In the genomic region with DNA sequence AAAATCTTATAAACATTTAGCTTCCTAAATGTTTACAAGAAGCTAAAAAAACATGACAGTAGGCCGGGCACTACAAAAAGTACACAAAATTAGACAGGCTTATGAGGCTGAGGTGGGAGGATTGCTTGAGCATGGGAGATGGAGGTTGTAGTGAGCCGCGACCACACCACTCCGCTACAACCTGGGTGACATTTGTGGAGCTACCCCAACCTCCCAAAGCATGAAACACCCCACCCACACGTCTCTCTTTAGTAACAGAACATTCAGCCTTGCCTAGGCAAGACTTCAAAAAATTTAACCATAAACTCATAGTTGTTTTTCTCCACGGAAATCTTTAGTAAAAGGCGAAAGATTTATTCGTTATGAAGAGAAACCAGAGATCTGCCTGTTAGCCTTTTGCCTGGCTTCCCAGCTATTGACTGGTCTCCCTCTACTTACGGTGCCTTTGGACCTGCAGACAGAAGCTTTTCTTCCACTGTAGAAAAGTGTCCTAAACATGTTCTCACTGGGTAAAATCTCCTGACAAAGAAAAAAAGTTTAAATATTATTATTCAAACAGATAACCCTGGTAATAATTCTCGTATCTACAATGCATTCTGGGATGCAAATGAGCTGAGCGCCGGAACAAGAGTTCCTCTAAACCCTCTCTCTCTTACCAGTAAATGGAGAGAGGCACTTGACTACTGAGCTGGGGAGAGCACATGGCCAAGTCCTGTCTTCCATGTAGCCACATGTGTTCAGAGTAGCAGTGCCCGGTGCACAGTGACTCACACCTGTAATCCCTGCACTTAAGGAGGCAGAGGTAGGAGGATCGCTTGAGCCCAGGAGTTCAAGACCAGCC, we compare ENCODE assay signal across 8 cellular contexts. TPM values are rescaled to one million over a fixed set of nuclear protein-coding genes. Genes with fewer than 3 reads are reported as not detected.
A peak's percentile ranks its signal among the peaks of the same experiment; 100 is the strongest.
DNase-seq lines count a peak whose midpoint lies in the region; ATAC-seq and TF ChIP-seq lines count a peak whose summit lies in the region.

No MANE protein-coding gene starts in this region.

- no peaks in the 10 kb centered on the region for H3K9me3 Mint-ChIP-seq in T-helper 1 cell treated with Interleukin-12 subunit alpha and Interleukin-12 subunit beta and Interleukin-4 antibody, amounts not matched to agents 30 μg/mL and 1 μg/mL, for 36 hours

- H3K27ac ChIP-seq in body of pancreas = peak overlapping the region in 2 of 4 donors; percentile 42 to 62

- H3K27me3 ChIP-seq in body of pancreas = no peaks in the 10 kb centered on the region

- intact Hi-C loops in body of pancreas (cut with DNase I) = no loop called here

- H3K4me1 Mint-ChIP-seq in T-helper 1 cell treated with Interleukin-12 subunit alpha and Interleukin-12 subunit beta and Interleukin-4 antibody, amounts not matched to agents 30 μg/mL and 1 μg/mL, for 36 hours (ENCODE audit: low read depth) = peaks cover 58% of the 10 kb centered on the region

- H3K36me3 Mint-ChIP-seq in T-helper 1 cell treated with Interleukin-12 subunit alpha and Interleukin-12 subunit beta and Interleukin-4 antibody, amounts not matched to agents 30 μg/mL and 1 μg/mL, for 36 hours (ENCODE audit: low read depth) = peaks cover 1% of the 10 kb centered on the region

- H3K9me3 ChIP-seq in body of pancreas = no peaks in the 10 kb centered on the region

- H3K4me3 ChIP-seq in body of pancreas = no peak overlapping the region

- 22 to 48% methylated on average over 14 of the region's 14 CpGs for WGBS in body of pancreas, 2 donors

- H3K4me1 ChIP-seq in body of pancreas = peaks cover 5% of the 10 kb centered on the region

- peak; percentile 76 for DNase-seq in NCI-H2171 treated with DMSO at 0.1 percent for 48 hours (lab: John Stamatoyannopoulos, UW)
- DNase-seq in NCI-H2171 (lab: John Stamatoyannopoulos, UW) = no peak
- peak; percentile 36 for DNase-seq in NCI-H1092 (lab: John Stamatoyannopoulos, UW)
- DNase-seq in body of pancreas = peak; percentile 54 to 73 (median 68)
- DNase-seq in left kidney (ENCODE audit: low read depth, low spot score) = peak; percentile 91
- peak; percentile 69 to 85 (median 78) for DNase-seq in stimulated activated CD4-positive, alpha-beta T cell treated with anti-CD3 and anti-CD28 coated beads, TNF-alpha, amount 100 ng/mL, for 48 hours (ENCODE audit: low read depth in 3 of 3)

- peak; percentile 74 to 99 (median 98) for TF ChIP-seq POLR2A in body of pancreas (IDR thresholded peaks at IDR 0.05)

- H3K27ac Mint-ChIP-seq in T-helper 1 cell treated with Interleukin-12 subunit alpha and Interleukin-12 subunit beta and Interleukin-4 antibody, amounts not matched to agents 30 μg/mL and 1 μg/mL, for 36 hours = peak overlapping the region; percentile 93

- peak overlapping the region; percentile 56 for H3K4me3 Mint-ChIP-seq in T-helper 1 cell treated with Interleukin-12 subunit alpha and Interleukin-12 subunit beta and Interleukin-4 antibody, amounts not matched to agents 30 μg/mL and 1 μg/mL, for 36 hours

- no peaks in the 10 kb centered on the region for H3K36me3 ChIP-seq in body of pancreas (replicated peaks in 1 of 2; ENCODE audit: insufficient read depth in 1 of 2, low read depth in 2 of 2)

- TF ChIP-seq CTCF in body of pancreas (IDR thresholded peaks at IDR 0.05) = no peak

- no peaks in the 10 kb centered on the region for H3K27me3 Mint-ChIP-seq in T-helper 1 cell treated with Interleukin-12 subunit alpha and Interleukin-12 subunit beta and Interleukin-4 antibody, amounts not matched to agents 30 μg/mL and 1 μg/mL, for 36 hours (ENCODE audit: low read depth)

- ATAC-seq in HG02678 (IDR thresholded peaks at IDR 0.05; ENCODE audit: unreplicated experiment) = peak; percentile 76
- ATAC-seq in body of pancreas = peak; percentile 86

RNA-seq across cellular contexts. Expression of a gene that starts 9.2 kb away (rescaled TPM):
- total RNA-seq in body of pancreas = not detected

RNA-seq across cellular contexts. Expression of a gene that starts 17.9 kb away (rescaled TPM):
- not detected for total RNA-seq in body of pancreas

RNA-seq across cellular contexts. Expression of a gene that starts 47.2 kb away (rescaled TPM):
- 1 to 10 TPM in 1 of 2 donors, not detected in 1; 1.0 TPM for total RNA-seq in body of pancreas

RNA-seq across cellular contexts. Expression of a gene that starts 47.5 kb away (rescaled TPM):
- 1 to 10 TPM; 6.2 to 7.6 TPM for total RNA-seq in body of pancreas

RNA-seq across cellular contexts. Expression of a gene that starts 53.6 kb away (rescaled TPM):
- 1,000 to 10,000 TPM; 1,064 to 1,413 TPM for total RNA-seq in body of pancreas
